Comparison of ENCODE assay signal across 1 cellular context in genomic region chr6:126206504-126207246, GRCh38.
A peak's percentile ranks its signal among the peaks of the same experiment; 100 is the strongest.
TF ChIP-seq lines count a peak whose summit lies in the region.

No MANE protein-coding gene starts in this region.

TF ChIP-seq in K562, 482 proteins besides CTCF, POLR2A, EP300 and RAD21 (continued from another document):
- TF ChIP-seq ZNF280A (IDR thresholded peaks at IDR 0.05; ENCODE audit: low read depth, partially characterized antibody) (no peak), BMI1 (IDR thresholded peaks at IDR 0.05; ENCODE audit: low read length) (no peak), ZNF695 (CRISPR knock-in tag; IDR thresholded peaks at IDR 0.05) (no peak), DIDO1 (tag; IDR thresholded peaks at IDR 0.05; ENCODE audit: low read depth) (no peak), ZSCAN32 (CRISPR knock-in tag; IDR thresholded peaks at IDR 0.05) (no peak), GABPB2 (CRISPR knock-in tag; conservative IDR thresholded peaks at IDR 0.05) (no peak), PTBP1 (IDR thresholded peaks at IDR 0.05; ENCODE audit: low read depth, low read length) (no peak), PBX2 (CRISPR knock-in tag; IDR thresholded peaks at IDR 0.05; ENCODE audit: low read depth) (no peak), PBX2 (tag; conservative IDR thresholded peaks at IDR 0.05; ENCODE audit: low read depth) (peak; percentile 93), ZMIZ1 (IDR thresholded peaks at IDR 0.05; ENCODE audit: low read depth in 2 of 2, low read length in 2 of 2) (no peak), L3MBTL2 (IDR thresholded peaks at IDR 0.05) (no peak), PURB (CRISPR knock-in tag; IDR thresholded peaks at IDR 0.05; ENCODE audit: low read depth) (no peak), GATA2 (CRISPR knock-in tag; IDR thresholded peaks at IDR 0.05) (no peak), NCOA1 (IDR thresholded peaks at IDR 0.05; ENCODE audit: low read depth) (no peak), ZNF668 (CRISPR knock-in tag; IDR thresholded peaks at IDR 0.05) (no peak), ZFX (CRISPR knock-in tag; IDR thresholded peaks at IDR 0.05) (no peak), MNT (conservative IDR thresholded peaks at IDR 0.05) (no peak), HMGN3 (IDR thresholded peaks at IDR 0.05; ENCODE audit: borderline replicate concordance, extremely low read depth, insufficient read length, low read depth, low read length) (no peak), POLR2AphosphoS5 (IDR thresholded peaks at IDR 0.05; ENCODE audit: control insufficient read depth, insufficient read depth, low read depth, low read length) (no peak), MBD1 (CRISPR knock-in tag; IDR thresholded peaks at IDR 0.05) (no peak), TCF3 (CRISPR knock-in tag; IDR thresholded peaks at IDR 0.05) (peak; percentile 60), CBFA2T3 (IDR thresholded peaks at IDR 0.05) (peak; percentile 29; the same call in 1 of the 2 replicates), PKNOX1 (IDR thresholded peaks at IDR 0.05) (peak; percentile 49), CTCFL (IDR thresholded peaks at IDR 0.05; ENCODE audit: borderline replicate concordance, insufficient read depth, low read depth, low read length, poor library complexity, severe bottlenecking) (no peak), HSF4 (CRISPR knock-in tag; IDR thresholded peaks at IDR 0.05; ENCODE audit: borderline replicate concordance) (no peak), ZNF12 (CRISPR knock-in tag; IDR thresholded peaks at IDR 0.05) (no peak), SREBF2 (CRISPR knock-in tag; IDR thresholded peaks at IDR 0.05) (no peak), ARID1B (IDR thresholded peaks at IDR 0.05) (peak; percentile 51; the same call in 1 of the 2 replicates), BHLHE40 (IDR thresholded peaks at IDR 0.05; ENCODE audit: low read length) (no peak), ZNF263 (CRISPR knock-in tag; IDR thresholded peaks at IDR 0.05; ENCODE audit: borderline replicate concordance) (no peak), RNF2 (IDR thresholded peaks at IDR 0.05) (no peak)
